Comparison of ENCODE assay signal across 1 cellular context in genomic region chr17:66675273-66675990, GRCh38.
A peak's percentile ranks its signal among the peaks of the same experiment; 100 is the strongest.
TF ChIP-seq lines count a peak whose summit lies in the region.

No MANE protein-coding gene starts in this region.

TF ChIP-seq in SK-N-SH, 30 proteins besides CTCF, POLR2A, EP300 and RAD21 (continued from another document):
- peak; percentile 83 for TF ChIP-seq REST (IDR thresholded peaks at IDR 0.05; ENCODE audit: low read depth, low read length)
- no peak for TF ChIP-seq FOSL2 (IDR thresholded peaks at IDR 0.05; ENCODE audit: borderline replicate concordance, low read depth)
